In the genomic region with DNA sequence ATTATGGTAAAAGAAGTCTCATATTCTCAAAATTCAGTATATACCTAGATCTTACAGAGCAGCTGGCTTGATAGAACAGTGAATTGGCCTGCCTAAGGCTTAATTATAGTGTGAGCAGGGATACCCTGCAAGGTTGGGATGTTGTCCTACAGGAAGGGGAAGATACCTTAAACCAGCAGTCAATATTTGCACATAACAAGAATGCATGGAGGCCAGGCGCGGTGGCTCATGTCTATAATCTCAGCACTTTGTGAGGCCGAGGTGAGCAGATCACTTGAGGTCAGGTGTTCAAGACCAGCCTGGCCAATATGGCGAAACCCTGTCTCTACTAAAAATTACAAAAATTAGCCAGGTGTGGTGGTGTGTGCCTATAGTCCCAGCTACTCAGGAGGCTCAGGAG, we compare ENCODE assay signal across 17 cellular contexts.
DNase-seq lines count a peak whose midpoint lies in the region; TF ChIP-seq lines count a peak whose summit lies in the region.
"Had no signal": no experiment of that assay in that cellular context is flagged by ENCODE, and none has a peak within 500 bp of the region (broad histone marks: within the 10 kb centered on the region; RNA-seq: fewer than 3 reads in every experiment).

No MANE protein-coding gene starts in this region.

- H3K27me3 ChIP-seq in HAP-1 (ENCODE audit: low read depth), result peaks cover 10% of the 10 kb centered on the region; the same call in 1 of the 2 replicates
- H3K27me3 ChIP-seq: BLaER1 had no signal

- TF ChIP-seq CTCF in C4-2B (conservative IDR thresholded peaks at IDR 0.05) (no peak), VCaP (conservative IDR thresholded peaks at IDR 0.05) (no peak)

- H3K9me3 ChIP-seq in HAP-1, result no peaks in the 10 kb centered on the region; the same call in 1 of the 2 replicates

- in situ Hi-C loops in HAP-1 (cut with MboI; ENCODE audit: low sequenced_read_pairs), result loop anchor here (5.0 to 25.0 kb wide), 2 partner anchors 300 to 530 kb away; no protein-coding TSS in a partner anchor

- peak overlapping the region; percentile 59; the same call in 1 of the 2 replicates for H3K27ac ChIP-seq in C4-2B
- H3K27ac ChIP-seq in VCaP, result peak overlapping the region; percentile 50; the same call in 1 of the 2 replicates
- H3K27ac ChIP-seq: 22Rv1, BLaER1 had no signal

- no peak overlapping the region for H3K4me3 ChIP-seq in HAP-1
- H3K4me3 ChIP-seq: BLaER1, GM12878, GM23338 had no signal

- DNase-seq in DMS53 (lab: John Stamatoyannopoulos, UW) (peak; percentile 10), DMS53 treated with DMSO at 0.1 percent for 48 hours (lab: John Stamatoyannopoulos, UW; ENCODE audit: unreplicated experiment) (no peak), superior temporal gyrus (ENCODE audit: extremely low spot score) (no peak), HAP-1 (ENCODE audit: low spot score in 2 of 2) (no peak)
- DNase-seq: CD4-positive, alpha-beta T cell; CD8-positive, alpha-beta memory T cell; DMS79; EL; GDM1; H9; HFFc6 had no signal

- H3K4me1 ChIP-seq in HAP-1, result peaks cover 2% of the 10 kb centered on the region; the same call in 1 of the 2 replicates
- H3K4me1 ChIP-seq: BLaER1 had no signal

- H3K36me3 ChIP-seq in HAP-1 (replicated peaks), result no peaks in the 10 kb centered on the region
- H3K36me3 ChIP-seq: BLaER1 had no signal
